Comparison of ENCODE assay signal across 38 cellular contexts in the genomic region with DNA sequence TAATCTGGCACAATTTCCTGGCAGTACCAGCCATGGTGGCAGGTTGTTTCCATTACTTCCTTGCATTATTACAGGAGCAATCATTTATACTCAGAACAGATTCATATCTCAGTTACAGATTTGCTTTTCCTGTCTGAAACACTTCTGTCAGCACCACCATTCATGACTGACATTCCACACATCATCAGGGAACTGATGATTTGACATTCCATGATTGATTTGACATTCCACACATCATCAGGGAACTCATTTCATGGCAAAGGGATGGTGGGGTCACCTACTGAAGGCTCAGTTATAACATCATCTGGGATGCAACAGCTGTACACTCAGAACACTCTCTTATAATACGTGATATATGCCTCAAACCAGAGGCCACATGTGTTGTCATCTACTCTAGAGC. TPM values are rescaled to one million over a fixed set of nuclear protein-coding genes. Genes with fewer than 3 reads are reported as not detected.
"Had no signal": no experiment of that assay in that cellular context is flagged by ENCODE, and none has a peak within 500 bp of the region (broad histone marks: within the 10 kb centered on the region; RNA-seq: fewer than 3 reads in every experiment).

No MANE protein-coding gene starts in this region.

- H3K36me3 ChIP-seq: MG63 had no signal

- H3K4me3 ChIP-seq: MG63 had no signal

- DNase-seq: Karpas-422, Kasumi-1, MG63, MV-4-11, NCI-H1048, NCI-H1092, NCI-H1092 treated with DMSO at 0.1 percent for 48 hours, NCI-H1105, NCI-H1105 treated with DMSO at 0.1 percent for 48 hours, NCI-H1417, NCI-H1417 treated with DMSO at 0.1 percent for 48 hours, NCI-H1436, NCI-H1436 treated with DMSO at 0.1 percent for 48 hours, NCI-H146, NCI-H1694, NCI-H1694 treated with DMSO at 0.1 percent for 48 hours, NCI-H187, NCI-H187 treated with DMSO at 0.1 percent for 48 hours, NCI-H1930, NCI-H2029, NCI-H2029 treated with DMSO at 0.1 percent for 48 hours, NCI-H2081, NCI-H2081 treated with DMSO at 0.1 percent for 48 hours, NCI-H2107, NCI-H2171, NCI-H2171 treated with DMSO at 0.1 percent for 48 hours, NCI-H2227 treated with DMSO at 0.1 percent for 48 hours, NCI-H226, NCI-H345, NCI-H446, NCI-H446 treated with DMSO at 0.1 percent for 48 hours, NCI-H510A, NCI-H510A treated with DMSO at 0.1 percent for 48 hours, NCI-H524, NCI-H524 treated with DMSO at 0.1 percent for 48 hours had no signal

- H3K27me3 ChIP-seq: MG63 had no signal

RNA-seq across cellular contexts. Expression of a gene that starts 30.9 kb away (rescaled TPM):
- total RNA-seq: LHCN-M2, M059J, NCI-H460 had no signal
